In genomic region chr16:22210285-22210684, GRCh38 we compare ENCODE assay signal across 1 cellular context.
TF ChIP-seq lines count a peak whose summit lies in the region.

No MANE protein-coding gene starts in this region.

TF ChIP-seq in GM12878, 131 proteins besides CTCF, POLR2A, EP300 and RAD21:
- TF ChIP-seq TBL1XR1 (IDR thresholded peaks at IDR 0.05; ENCODE audit: low read depth, low read length), result no peak
- TF ChIP-seq JUNB (IDR thresholded peaks at IDR 0.05), result no peak
- TF ChIP-seq CREB1 (IDR thresholded peaks at IDR 0.05; ENCODE audit: low read depth), result no peak
- TF ChIP-seq NR2F1 (conservative IDR thresholded peaks at IDR 0.05), result no peak
TF ChIP-seq in GM12878: peak in this region for 0.
